Comparison of ENCODE assay signal across 28 cellular contexts in genomic region chr13:89486721-89487120, GRCh38.
DNase-seq lines count a peak whose midpoint lies in the region; ATAC-seq, FAIRE-seq and TF ChIP-seq lines count a peak whose summit lies in the region.
"Had no signal": no experiment of that assay in that cellular context is flagged by ENCODE, and none has a peak within 500 bp of the region (broad histone marks: within the 10 kb centered on the region; RNA-seq: fewer than 3 reads in every experiment).

No MANE protein-coding gene starts in this region.

- no peaks in the 10 kb centered on the region for H3K36me3 Mint-ChIP-seq in astrocyte (ENCODE audit: low read depth, unreplicated experiment)
- H3K36me3 Mint-ChIP-seq: CD14-positive monocyte; CD4-positive, alpha-beta memory T cell; CD4-positive, CD25-positive, alpha-beta regulatory T cell; CD8-positive, alpha-beta memory T cell had no signal

- no peak overlapping the region for H3K4me3 Mint-ChIP-seq in astrocyte (ENCODE audit: unreplicated experiment)
- H3K4me3 Mint-ChIP-seq: CD14-positive monocyte; CD4-positive, alpha-beta memory T cell; CD4-positive, CD25-positive, alpha-beta regulatory T cell; CD8-positive, alpha-beta memory T cell had no signal

- H3K79me2 ChIP-seq in Karpas-422 (ENCODE audit: low read length) (no peaks in the 10 kb centered on the region), astrocyte (ENCODE audit: insufficient read depth, low read length) (no peaks in the 10 kb centered on the region), osteoblast (ENCODE audit: insufficient read depth, low read length) (no peaks in the 10 kb centered on the region)

- H3K4me2 ChIP-seq in Karpas-422 (ENCODE audit: low read depth, low read length, poor library complexity, severe bottlenecking) (no peak overlapping the region), astrocyte (ENCODE audit: low read length) (no peak overlapping the region), osteoblast (ENCODE audit: insufficient read depth, low read length) (no peak overlapping the region)
- H3K4me2 ChIP-seq: BLaER1 had no signal

- no peak overlapping the region for H3K9ac ChIP-seq in Karpas-422 (ENCODE audit: low read length)
- no peak overlapping the region for H3K9ac ChIP-seq in astrocyte (ENCODE audit: low read length)
- H3K9ac ChIP-seq: BLaER1 had no signal

- no peaks in the 10 kb centered on the region for H3K27me3 ChIP-seq in Karpas-422 (ENCODE audit: low read length)
- no peaks in the 10 kb centered on the region for H3K27me3 ChIP-seq in astrocyte (ENCODE audit: insufficient read depth, low read length)
- no peaks in the 10 kb centered on the region for H3K27me3 ChIP-seq in osteoblast (ENCODE audit: insufficient read depth, low read length)
- no peaks in the 10 kb centered on the region for H3K27me3 ChIP-seq in H7 (ENCODE audit: control insufficient read depth, insufficient read depth, low read length)
- H3K27me3 ChIP-seq: BE2C, BLaER1 had no signal

- H3K36me3 ChIP-seq in Karpas-422 (ENCODE audit: insufficient read depth, low read length) (no peaks in the 10 kb centered on the region), astrocyte (ENCODE audit: insufficient read depth, low read length) (no peaks in the 10 kb centered on the region), osteoblast (ENCODE audit: insufficient read depth, low read length) (no peaks in the 10 kb centered on the region), H7 (replicated peaks; ENCODE audit: control insufficient read depth, insufficient read depth, low read length) (no peaks in the 10 kb centered on the region)
- H3K36me3 ChIP-seq: BE2C, BLaER1 had no signal

- H3K9me3 Mint-ChIP-seq in astrocyte (ENCODE audit: unreplicated experiment), result no peaks in the 10 kb centered on the region

- TF ChIP-seq CTCF in astrocyte (IDR thresholded peaks at IDR 0.05; ENCODE audit: insufficient read depth, low read depth, low read length) (no peak), osteoblast (IDR thresholded peaks at IDR 0.05; ENCODE audit: extremely low read depth, low read depth, low read length) (no peak)

- no peaks in the 10 kb centered on the region for H3K9me2 ChIP-seq in Karpas-422 (replicated peaks; ENCODE audit: insufficient read depth, low read length)

- H3K27me3 Mint-ChIP-seq in astrocyte (ENCODE audit: low read depth, unreplicated experiment), result no peaks in the 10 kb centered on the region
- H3K27me3 Mint-ChIP-seq: CD4-positive, alpha-beta memory T cell; CD4-positive, CD25-positive, alpha-beta regulatory T cell; CD8-positive, alpha-beta memory T cell had no signal

- peak overlapping the region; percentile 12; the same call in 1 of the 2 replicates for H2AFZ ChIP-seq in Karpas-422 (ENCODE audit: low read length)
- H2AFZ ChIP-seq in astrocyte (ENCODE audit: low read depth, low read length), result no peak overlapping the region
- H2AFZ ChIP-seq in osteoblast (ENCODE audit: low read length), result no peak overlapping the region

- no peaks in the 10 kb centered on the region for H3K4me1 ChIP-seq in Karpas-422 (ENCODE audit: low read length)
- H3K4me1 ChIP-seq in astrocyte (ENCODE audit: insufficient read depth, low read length), result no peaks in the 10 kb centered on the region
- H3K4me1 ChIP-seq in osteoblast (ENCODE audit: insufficient read depth, low read length), result no peaks in the 10 kb centered on the region
- H3K4me1 ChIP-seq: BE2C, BLaER1 had no signal

- TF ChIP-seq POLR2A in GM18505 (IDR thresholded peaks at IDR 0.05; ENCODE audit: borderline replicate concordance, extremely low read depth, insufficient read depth, insufficient read length), result no peak

- H3K9me3 ChIP-seq in Karpas-422 (ENCODE audit: low read length) (no peaks in the 10 kb centered on the region), astrocyte (ENCODE audit: insufficient read depth, low read depth, low read length) (no peaks in the 10 kb centered on the region), osteoblast (ENCODE audit: low read depth, low read length) (peaks cover 2% of the 10 kb centered on the region)
- H3K9me3 ChIP-seq: BE2C, BLaER1 had no signal

- no peak for FAIRE-seq in astrocyte (lab: Jason Lieb, UNC)
- FAIRE-seq: A204.1, GM12878, GM12892, GM19239 had no signal

- H4K20me1 ChIP-seq in Karpas-422 (ENCODE audit: insufficient read depth, low read depth, low read length) (no peaks in the 10 kb centered on the region), astrocyte (ENCODE audit: insufficient read depth, low read length) (no peaks in the 10 kb centered on the region), osteoblast (ENCODE audit: insufficient read depth, low read length) (no peaks in the 10 kb centered on the region)
- H4K20me1 ChIP-seq: BLaER1 had no signal

- no peak for DNase-seq in Karpas-422
- DNase-seq in OCI-M1 (lab: John Stamatoyannopoulos, UW), result peak; percentile 5
- peak; percentile 10 for DNase-seq in astrocyte (ENCODE audit: low read depth)
- DNase-seq in osteoblast (ENCODE audit: insufficient read length, low spot score, missing footprints), result peak; percentile 9
- no peak for DNase-seq in LoVo (ENCODE audit: low spot score)
- DNase-seq in H7, result no peak
- DNase-seq: 8988T; ACHN; BE2C; C1 segment of cervical spinal cord; CD4-positive, alpha-beta memory T cell; CD4-positive, CD25-positive, alpha-beta regulatory T cell; CD8-positive, alpha-beta memory T cell; COR-L47; DMS 273 treated with DMSO at 0.1 percent for 48 hours; DMS153; DMS53; DMS79; DND-41; EL; GDM1 had no signal

- H3K27ac ChIP-seq in Karpas-422 (ENCODE audit: low read length) (no peak overlapping the region), astrocyte (ENCODE audit: low read depth, low read length) (no peak overlapping the region), osteoblast (ENCODE audit: low read depth, low read length) (no peak overlapping the region)
- H3K27ac ChIP-seq: BLaER1 had no signal

- H3K4me3 ChIP-seq in Karpas-422 (ENCODE audit: low read length), result no peak overlapping the region
- H3K4me3 ChIP-seq in astrocyte (ENCODE audit: insufficient read depth, low read depth, low read length), result no peak overlapping the region
- no peak overlapping the region for H3K4me3 ChIP-seq in osteoblast (ENCODE audit: insufficient read depth, low read length)
- no peak overlapping the region for H3K4me3 ChIP-seq in H7 (ENCODE audit: insufficient read depth, low read depth, low read length)
- H3K4me3 ChIP-seq: BLaER1, GM12878 had no signal

- H3K27ac Mint-ChIP-seq in astrocyte (ENCODE audit: unreplicated experiment), result no peak overlapping the region
- H3K27ac Mint-ChIP-seq: CD14-positive monocyte; CD4-positive, alpha-beta memory T cell; CD4-positive, CD25-positive, alpha-beta regulatory T cell; CD8-positive, alpha-beta memory T cell had no signal

- ATAC-seq in GM18505 (IDR thresholded peaks at IDR 0.05; ENCODE audit: unreplicated experiment), result no peak
- ATAC-seq: GM12878 had no signal

- peaks cover 6% of the 10 kb centered on the region for H3K4me1 Mint-ChIP-seq in astrocyte (ENCODE audit: low read depth, unreplicated experiment)
- H3K4me1 Mint-ChIP-seq: CD14-positive monocyte; CD4-positive, alpha-beta memory T cell; CD4-positive, CD25-positive, alpha-beta regulatory T cell; CD8-positive, alpha-beta memory T cell had no signal

Comparison
In these comparisons a context has a peak if more than half of its experiments do, and no peak if none do; other contexts are left out.
1. DNase-seq: peak in OCI-M1 (single experiment), astrocyte (single experiment) and osteoblast (single experiment); none in Karpas-422 (single experiment), LoVo (single experiment) and H7 (single experiment).